33 cellular contexts compared by ENCODE assay signal in the genomic region with DNA sequence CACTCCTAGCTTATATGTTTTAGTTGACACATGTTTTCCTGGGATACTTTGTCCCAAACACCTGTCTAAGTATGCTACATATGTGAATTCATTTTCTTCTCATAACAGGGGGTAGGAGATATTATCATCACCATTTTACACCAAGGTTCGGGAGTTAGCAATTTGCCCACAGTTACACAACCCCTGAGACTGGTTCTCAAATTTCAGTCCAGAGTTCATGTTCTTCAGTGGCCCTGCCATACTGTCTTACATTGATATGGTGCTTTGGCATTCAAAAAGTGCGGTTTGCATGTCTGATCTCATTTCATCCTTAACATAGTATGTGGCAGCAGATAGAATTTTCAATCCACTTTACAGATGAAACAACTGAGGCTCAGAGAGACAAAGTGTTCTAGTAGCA. TPM values are rescaled to one million over a fixed set of nuclear protein-coding genes. Genes with fewer than 3 reads are reported as not detected.
"Had no signal": no experiment of that assay in that cellular context is flagged by ENCODE, and none has a peak within 500 bp of the region (broad histone marks: within the 10 kb centered on the region; RNA-seq: fewer than 3 reads in every experiment).

No MANE protein-coding gene starts in this region.

- H3K27me3 ChIP-seq: cardiac muscle cell, colonic mucosa, SJCRH30 had no signal

- H3K27ac ChIP-seq: cardiac muscle cell, colonic mucosa, SJCRH30, SK-N-MC had no signal

- H3K9me3 ChIP-seq: colonic mucosa, SJCRH30 had no signal

- H3K4me3 ChIP-seq: cardiac muscle cell, colonic mucosa, SJCRH30, SK-N-MC had no signal

- H3K4me1 ChIP-seq: colonic mucosa, SJCRH30 had no signal

- H3K36me3 ChIP-seq: cardiac muscle cell, colonic mucosa, SJCRH30 had no signal

- FAIRE-seq: TTC549 had no signal

- DNase-seq: activated B cell treated with CpG ODN at 0.5 μM for 24 hours; activated CD4-positive, alpha-beta memory T cell treated with anti-CD3 and anti-CD28 coated beads for 36 hours; activated CD4-positive, alpha-beta T cell treated with anti-CD3 and anti-CD28 coated beads for 4 hours; activated CD4-positive, alpha-beta T cell treated with anti-CD3 and anti-CD28 coated beads, Interleukin-2, amount 50 U/mL, for 1 hour; activated CD4-positive, CD25-positive, alpha-beta regulatory T cell treated with anti-CD3 and anti-CD28 coated beads, Interleukin-2, amount 50 U/mL, for 72 hours; activated CD8-positive, alpha-beta memory T cell treated with anti-CD3 and anti-CD28 coated beads, Interleukin-2, amount 50 U/mL, for 4 hours; activated effector memory CD4-positive, alpha-beta T cell treated with Interleukin-2 at 50 U/mL for 16 hours; activated naive CD4-positive, alpha-beta T cell treated with anti-CD3 and anti-CD28 coated beads, Interleukin-2, amount 10 ng/mL, durations not matched to agents 7 days and 5 days; activated naive CD8-positive, alpha-beta T cell treated with anti-CD3 and anti-CD28 coated beads, Interleukin-2, amount 50 U/mL, for 24 hours; activated T-cell treated with anti-CD3 and anti-CD28 coated beads for 4 hours; activated T-cell treated with anti-CD3 and anti-CD28 coated beads, Interleukin-2, amount 50 U/mL, for 4 hours; amniotic stem cell; aorta; colonic mucosa; NCI-H1105; NCI-H1417 treated with DMSO at 0.1 percent for 48 hours; NCI-H187 treated with DMSO at 0.1 percent for 48 hours; NCI-H2081; NCI-H2171 treated with DMSO at 0.1 percent for 48 hours; NCI-H2227 treated with DMSO at 0.1 percent for 48 hours; NCI-H446; NCI-H526 treated with DMSO at 0.1 percent for 48 hours; NK-92 treated with Interleukin-12 subunit alpha and Interleukin-12 subunit beta, amount 100 ng/mL, for 24 hours; SHP77; SJCRH30; T1000 had no signal

RNA-seq across cellular contexts. Expression of a gene that starts 38.4 kb away (rescaled TPM):
- total RNA-seq: activated B cell treated with CpG ODN at 0.5 μM for 24 hours; activated CD4-positive, alpha-beta memory T cell treated with anti-CD3 and anti-CD28 coated beads for 36 hours; activated T-cell treated with anti-CD3 and anti-CD28 coated beads, Interleukin-2, amount 50 U/mL, for 4 hours; MCF 10A; RPMI7951; T-helper 1 cell treated with Interleukin-12 subunit alpha and Interleukin-12 subunit beta and Interleukin-4 antibody, amounts not matched to agents 30 ng/mL and 1 ng/mL, for 36 hours; T-helper 2 cell treated with Interferon-gamma antibody and Interleukin-4, amounts not matched to agents 100 ng/mL and 5 ng/mL, for 36 hours had no signal
